Comparison of ENCODE assay signal across 8 cellular contexts in the genomic region with DNA sequence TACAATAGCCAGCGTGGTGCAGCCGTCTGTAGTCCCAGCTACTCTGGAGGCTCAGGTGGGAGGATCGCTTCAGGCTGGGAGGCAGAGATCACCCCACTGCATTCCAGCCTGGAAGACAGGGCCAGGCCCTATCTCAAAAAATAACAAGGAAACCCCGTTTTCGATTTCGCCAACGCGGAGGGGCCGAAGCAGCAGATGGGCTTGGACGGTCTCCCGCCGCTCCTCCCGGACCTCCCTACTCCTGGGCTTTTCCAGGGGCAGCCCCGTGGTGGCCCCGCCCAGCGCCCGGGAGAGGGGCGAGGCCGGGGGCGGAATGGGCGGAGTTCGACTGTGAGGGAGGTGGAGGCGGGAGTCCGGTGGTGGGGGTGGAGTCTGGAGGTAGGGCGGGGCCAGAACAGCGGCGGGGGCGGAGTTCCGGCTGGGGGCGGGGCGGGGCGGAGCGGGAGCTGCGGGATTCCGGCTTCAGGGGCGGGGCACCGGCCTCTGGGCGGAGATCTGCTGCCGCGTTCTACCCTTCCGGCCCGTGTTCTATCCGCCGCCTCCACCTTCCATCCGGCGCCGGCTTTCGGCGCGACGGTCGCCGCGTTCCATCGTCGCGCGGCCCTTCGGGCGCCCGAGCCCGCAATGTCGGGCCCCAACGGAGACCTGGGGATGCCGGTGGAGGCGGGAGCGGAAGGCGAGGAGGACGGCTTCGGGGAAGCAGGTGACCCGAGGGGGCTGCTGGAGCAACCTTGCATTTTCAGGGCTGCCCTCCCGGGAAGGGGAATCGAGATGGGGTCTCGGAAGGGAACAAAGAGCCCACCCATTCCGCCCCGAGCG. TPM values are rescaled to one million over a fixed set of nuclear protein-coding genes. Genes with fewer than 3 reads are reported as not detected.
DNase-seq lines count a peak whose midpoint lies in the region; ATAC-seq and TF ChIP-seq lines count a peak whose summit lies in the region.

Gene BBLN, plus strand, starts transcription at position 482 of the 819 bp plus-strand sequence. Its CDS starts 143 bp downstream, at position 625.

- no peak for TF ChIP-seq EP300 in upper lobe of left lung (IDR thresholded peaks at IDR 0.05)

- TF ChIP-seq CTCF in GM12864 (IDR thresholded peaks at IDR 0.05; ENCODE audit: low read depth, low read length, missing control alignments) = no peak
- TF ChIP-seq CTCF in heart right ventricle (IDR thresholded peaks at IDR 0.05) = no peak
- no peak for TF ChIP-seq CTCF in upper lobe of left lung (IDR thresholded peaks at IDR 0.05)

- H3K9me3 ChIP-seq in heart right ventricle = no peaks in the 10 kb centered on the region
- no peaks in the 10 kb centered on the region for H3K9me3 ChIP-seq in upper lobe of left lung

- H3K4me3 ChIP-seq in GM12864 (ENCODE audit: low read depth, low read length) (peak within 1 kb of the TSS; percentile 97), heart right ventricle (peak within 1 kb of the TSS; percentile 66 to 97 (median 82)), upper lobe of left lung (peak within 1 kb of the TSS; percentile 65 to 95 (median 82))

- H3K27ac ChIP-seq in heart right ventricle = peak within 1 kb of the TSS in 9 of 10 donors; percentile 59 to 89 (median 78)
- H3K27ac ChIP-seq in upper lobe of left lung = peak within 1 kb of the TSS; percentile 67 to 86 (median 82)

- intact Hi-C loops in T-helper 1 cell treated with Interleukin-12 subunit alpha and Interleukin-12 subunit beta and Interleukin-4 antibody, amounts not matched to agents 30 ng/mL and 1 ng/mL, for 36 hours (cut with micrococcal nuclease) = loop anchor here (1.0 to 2.0 kb wide), 11 partner anchors 31 to 591 kb away; partner anchors contain the start of genes CIZ1, COQ4, DNM1 and GOLGA2
- intact Hi-C loops in heart right ventricle (cut with DNase I) (no loop called here), posterior vena cava (cut with DNase I) (no loop called here)

- ATAC-seq in HG02798 (IDR thresholded peaks at IDR 0.05; ENCODE audit: poor library complexity, unreplicated experiment) (peak; percentile 82), heart right ventricle (peak; percentile 93 to 98 (median 96)), upper lobe of left lung (ENCODE audit: low FRiP score in 2 of 2) (peak; percentile 97 to 98)

- peak; percentile 59 for DNase-seq in GM12864 (ENCODE audit: low read depth)
- peak; percentile 93 for DNase-seq in NCI-H1694 (lab: John Stamatoyannopoulos, UW)
- DNase-seq in amniotic epithelial cell (ENCODE audit: low read depth) = peak; percentile 81
- DNase-seq in heart right ventricle = peak; percentile 96 to 97
- peak; percentile 98 for DNase-seq in posterior vena cava (ENCODE audit: low spot score)
- peak; percentile 97 to 98 for DNase-seq in upper lobe of left lung

- WGBS in heart right ventricle, 2 donors = 0 to 1% methylated on average over 72 to 77 of the region's 77 CpGs
- 0% methylated on average over 10 to 40 of the region's 77 CpGs for WGBS in upper lobe of left lung, 2 donors

- peaks cover 0 to 29% (median 9%) of the 10 kb centered on the region in 9 donors for H3K36me3 ChIP-seq in heart right ventricle
- H3K36me3 ChIP-seq in upper lobe of left lung = peaks cover 0 to 27% (median 14%) of the 10 kb centered on the region in 4 donors

- H3K4me1 ChIP-seq in heart right ventricle (peaks cover 0 to 27% (median 13%) of the 10 kb centered on the region in 9 donors), upper lobe of left lung (peaks cover 10 to 27% (median 15%) of the 10 kb centered on the region in 4 donors)

- TF ChIP-seq POLR2A in upper lobe of left lung (IDR thresholded peaks at IDR 0.05) = peak in 3 of 4 donors; percentile 45 to 79 (median 53)

- H3K27me3 ChIP-seq in heart right ventricle (no peaks in the 10 kb centered on the region), upper lobe of left lung (no peaks in the 10 kb centered on the region)

RNA-seq across cellular contexts. Expression of gene BBLN, which starts in this region (rescaled TPM):
- total RNA-seq in T-helper 1 cell treated with Interleukin-12 subunit alpha and Interleukin-12 subunit beta and Interleukin-4 antibody, amounts not matched to agents 30 ng/mL and 1 ng/mL, for 36 hours = 79.8 and 83.8 TPM in 2 replicates
- 10 to 100 TPM; 29.5 to 58.2 (median 36.1) TPM for total RNA-seq in heart right ventricle
- 100 to 1,000 TPM in 1 of 2 donors, 10 to 100 TPM in 1; 70.2 to 159 TPM for polyA plus RNA-seq in heart right ventricle
- 10 to 100 TPM; 41.9 to 49.1 TPM for total RNA-seq in posterior vena cava
- total RNA-seq in upper lobe of left lung = 100 to 1,000 TPM in 3 of 6 donors, 10 to 100 TPM in 3; 62.4 to 204 (median 102) TPM

Comparison
In these comparisons a context has a peak if more than half of its experiments do, and no peak if none do; other contexts are left out.
1. Peak in every context shown above with its lines: DNase-seq, ATAC-seq, H3K4me3 ChIP-seq and H3K27ac ChIP-seq.